ENCODE assay signal across 23 cellular contexts in the genomic region with DNA sequence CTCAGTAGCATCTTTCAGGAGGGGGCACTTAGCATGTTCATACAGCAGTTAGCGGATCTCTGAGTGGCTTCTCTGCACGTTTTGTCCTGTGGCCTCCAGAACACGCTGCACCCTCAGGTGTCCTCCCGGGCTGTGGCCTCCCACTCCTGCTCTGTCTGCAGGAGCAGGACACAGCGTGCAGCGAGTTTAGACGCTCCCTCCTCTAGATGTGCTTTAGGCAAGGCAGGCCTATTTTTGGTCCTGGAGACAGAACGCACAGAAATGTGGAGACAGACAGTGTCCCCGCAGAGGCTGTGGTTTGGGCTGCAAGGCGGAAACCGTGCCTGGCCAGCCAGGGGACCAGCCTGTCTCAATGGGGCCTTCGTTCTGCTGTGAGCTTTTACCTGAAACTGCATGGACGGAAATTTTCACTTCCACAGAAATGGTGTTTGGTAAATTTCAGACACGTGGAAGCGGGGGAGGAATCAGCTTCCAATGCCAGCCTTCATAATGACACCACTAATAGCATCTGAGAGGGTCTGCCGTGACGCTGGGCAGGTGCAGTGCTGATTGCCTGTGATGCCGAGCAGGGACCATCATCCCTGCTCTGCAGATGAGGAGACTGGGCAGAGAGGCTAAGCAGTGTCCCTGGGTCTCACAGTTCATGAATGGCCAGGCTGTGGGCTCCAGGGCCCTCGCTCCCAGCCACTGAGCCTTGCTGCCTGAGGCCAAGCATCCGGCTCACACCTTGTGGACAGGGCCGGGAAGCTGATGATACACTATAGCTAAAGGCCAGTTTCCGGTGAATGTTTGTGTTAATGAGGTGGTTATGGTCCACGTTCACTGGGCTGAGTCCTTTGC.
A peak's percentile ranks its signal among the peaks of the same experiment; 100 is the strongest.
DNase-seq lines count a peak whose midpoint lies in the region; TF ChIP-seq lines count a peak whose summit lies in the region.
"Had no signal": no experiment of that assay in that cellular context is flagged by ENCODE, and none has a peak within 500 bp of the region (broad histone marks: within the 10 kb centered on the region; RNA-seq: fewer than 3 reads in every experiment).

No MANE protein-coding gene starts in this region.

- DNase-seq in activated effector memory CD4-positive, alpha-beta T cell treated with anti-CD3 and anti-CD28 coated beads, Interleukin-2, amount 50 U/mL, for 16 hours = peak; percentile 38
- no peak for DNase-seq in activated effector memory CD4-positive, alpha-beta T cell treated with Interleukin-2 at 50 U/mL for 16 hours
- DNase-seq in colonic mucosa = peak; percentile 6
- peak; percentile 7 for DNase-seq in mucosa of gallbladder (ENCODE audit: low spot score)
- peak; percentile 58 to 84 for DNase-seq in vagina (ENCODE audit: extremely low spot score in 2 of 2)
- no peak for DNase-seq in LoVo (ENCODE audit: low spot score)
- DNase-seq in NCI-H526 treated with DMSO at 0.1 percent for 48 hours (lab: John Stamatoyannopoulos, UW) = no peak
- DNase-seq in activated CD4-positive, alpha-beta T cell treated with anti-CD3 and anti-CD28 coated beads for 48 hours = no peak
- DNase-seq: activated CD4-positive, alpha-beta T cell treated with anti-CD3 and anti-CD28 coated beads, Interleukin-2, amount 50 U/mL, for 48 hours; activated gamma-delta T cell treated with Interleukin-2 at 50 U/mL for 16 hours; activated naive CD8-positive, alpha-beta T cell treated with anti-CD3 and anti-CD28 coated beads, Interleukin-2, amount 50 U/mL, for 24 hours; activated T-cell treated with anti-CD3 and anti-CD28 coated beads for 4 hours; effector memory CD8-positive, alpha-beta T cell; foreskin melanocyte; GF-D8; immature natural killer cell; Kasumi-1; NCI-H1694 treated with DMSO at 0.1 percent for 48 hours; transverse colon; WERI-Rb-1 had no signal

- H3K27me3 ChIP-seq in colonic mucosa (no peaks in the 10 kb centered on the region), vagina (no peaks in the 10 kb centered on the region)
- H3K27me3 ChIP-seq: hepatocyte, transverse colon had no signal

- no peaks in the 10 kb centered on the region for H3K4me1 ChIP-seq in colonic mucosa
- H3K4me1 ChIP-seq in vagina = no peaks in the 10 kb centered on the region
- H3K4me1 ChIP-seq: prostate gland, transverse colon had no signal

- TF ChIP-seq CTCF in colonic mucosa (IDR thresholded peaks at IDR 0.05) (no peak), vagina (IDR thresholded peaks at IDR 0.05) (no peak)

- H3K4me3 ChIP-seq in colonic mucosa (no peak overlapping the region), vagina (no peak overlapping the region)
- H3K4me3 ChIP-seq: hepatocyte, prostate gland, transverse colon had no signal

- H3K9ac ChIP-seq in colonic mucosa (ENCODE audit: low read depth in 2 of 2, low read length in 2 of 2) = no peak overlapping the region

- no peak overlapping the region for H3K27ac ChIP-seq in colonic mucosa
- no peak overlapping the region for H3K27ac ChIP-seq in vagina
- H3K27ac ChIP-seq: hepatocyte, prostate gland, RWPE1, transverse colon, WERI-Rb-1 had no signal

- H3K9me3 ChIP-seq in colonic mucosa = no peaks in the 10 kb centered on the region
- no peaks in the 10 kb centered on the region for H3K9me3 ChIP-seq in vagina
- H3K9me3 ChIP-seq: prostate gland, transverse colon had no signal

- no peak for TF ChIP-seq POLR2A in vagina (IDR thresholded peaks at IDR 0.05)

- intact Hi-C loops in colonic mucosa (cut with DNase I) = no loop called here
- intact Hi-C loops in vagina (cut with DNase I) = no loop called here

- no peaks in the 10 kb centered on the region for H3K36me3 ChIP-seq in colonic mucosa
- no peaks in the 10 kb centered on the region for H3K36me3 ChIP-seq in vagina
- H3K36me3 ChIP-seq: prostate gland, transverse colon, WERI-Rb-1 had no signal

Comparison
In these comparisons a context has a peak if more than half of its experiments do, and no peak if none do; other contexts are left out.
1. DNase-seq: peak in activated effector memory CD4-positive, alpha-beta T cell treated with anti-CD3 and anti-CD28 coated beads, Interleukin-2, amount 50 U/mL, for 16 hours (single experiment), colonic mucosa (single experiment), mucosa of gallbladder (single experiment) and vagina (2 of 2); none in activated effector memory CD4-positive, alpha-beta T cell treated with Interleukin-2 at 50 U/mL for 16 hours (single experiment), LoVo (single experiment), NCI-H526 treated with DMSO at 0.1 percent for 48 hours (single experiment) and activated CD4-positive, alpha-beta T cell treated with anti-CD3 and anti-CD28 coated beads for 48 hours (single experiment).